In genomic region chr21:34046917-34047316, GRCh38 we compare ENCODE assay signal across 18 cellular contexts. TPM values are rescaled to one million over a fixed set of nuclear protein-coding genes. Genes with fewer than 3 reads are reported as not detected.
A peak's percentile ranks its signal among the peaks of the same experiment; 100 is the strongest.
DNase-seq lines count a peak whose midpoint lies in the region; ATAC-seq, FAIRE-seq and TF ChIP-seq lines count a peak whose summit lies in the region.
"Had no signal": no experiment of that assay in that cellular context is flagged by ENCODE, and none has a peak within 500 bp of the region (broad histone marks: within the 10 kb centered on the region; RNA-seq: fewer than 3 reads in every experiment).

No MANE protein-coding gene starts in this region.

- H4K20me1 ChIP-seq in OCI-LY3 (ENCODE audit: insufficient read depth, low read length): no peaks in the 10 kb centered on the region

- H3K27ac ChIP-seq in CD4-positive, CD25-positive, alpha-beta regulatory T cell (ENCODE audit: insufficient read depth, low read length, poor library complexity, severe bottlenecking): no peak overlapping the region
- H3K27ac ChIP-seq in OCI-LY3 (ENCODE audit: low read length): no peak overlapping the region
- no peak overlapping the region for H3K27ac ChIP-seq in pancreas
- H3K27ac ChIP-seq: lower lobe of right lung, Peyer's patch, stomach, WERI-Rb-1 had no signal

- peak overlapping the region; percentile 26 for H3K4me2 ChIP-seq in OCI-LY3 (ENCODE audit: low read length)

- peak overlapping the region; percentile 77; the same call in 1 of the 2 replicates for H2AFZ ChIP-seq in OCI-LY3 (ENCODE audit: low read depth, low read length)

- H3K4me3 ChIP-seq in CD4-positive, CD25-positive, alpha-beta regulatory T cell (ENCODE audit: low read depth, low read length): peak overlapping the region; percentile 77
- H3K4me3 ChIP-seq in OCI-LY3 (ENCODE audit: low read length) (no peak overlapping the region), pancreas (no peak overlapping the region)
- H3K4me3 ChIP-seq: lower lobe of right lung, Peyer's patch, stomach had no signal

- peaks cover 3% of the 10 kb centered on the region for H3K4me1 ChIP-seq in CD4-positive, CD25-positive, alpha-beta regulatory T cell (ENCODE audit: control insufficient read depth, insufficient read depth, low read length, poor library complexity, severe bottlenecking)
- H3K4me1 ChIP-seq in OCI-LY3 (ENCODE audit: low read length) (peaks cover 6% of the 10 kb centered on the region), pancreas (no peaks in the 10 kb centered on the region)
- H3K4me1 ChIP-seq: lower lobe of right lung, Peyer's patch, stomach had no signal

- peak in 2 of 3 donors; percentile 9 to 20 for DNase-seq in CD4-positive, CD25-positive, alpha-beta regulatory T cell
- DNase-seq in GM13977 (ENCODE audit: low spot score) (peak; percentile 57), DMS114 treated with DMSO at 0.1 percent for 48 hours (lab: John Stamatoyannopoulos, UW; ENCODE audit: unreplicated experiment) (no peak), pancreas (no peak)
- DNase-seq: lower lobe of right lung; Peyer's patch; stimulated activated CD4-positive, alpha-beta T cell treated with anti-CD3 and anti-CD28 coated beads, Interleukin-12 subunit alpha, Interleukin-12 subunit beta, amount 100 ng/mL, for 4 hours; stomach; WERI-Rb-1 had no signal

- no peaks in the 10 kb centered on the region for H3K79me2 ChIP-seq in OCI-LY3 (ENCODE audit: low read length)

- FAIRE-seq in pancreas (lab: Jason Lieb, UNC): no peak

- intact Hi-C loops in pancreas (cut with DNase I): no loop called here

- H3K9ac ChIP-seq in OCI-LY3 (ENCODE audit: low read length): no peak overlapping the region

- H3K4me1 Mint-ChIP-seq in CD4-positive, CD25-positive, alpha-beta regulatory T cell: peaks cover 4 to 16% (median 10%) of the 10 kb centered on the region in 4 donors
- H3K4me1 Mint-ChIP-seq: brain, nephron had no signal

- peaks cover 8% of the 10 kb centered on the region for H3K27me3 Mint-ChIP-seq in CD4-positive, CD25-positive, alpha-beta regulatory T cell
- H3K27me3 Mint-ChIP-seq: activated naive CD4-positive, alpha-beta T cell treated with anti-CD3 and anti-CD28 coated beads, Interleukin-2, amount 50 U/mL, for 24 hours had no signal

- H3K36me3 ChIP-seq in CD4-positive, CD25-positive, alpha-beta regulatory T cell (ENCODE audit: control insufficient read depth, insufficient read depth, low read length): no peaks in the 10 kb centered on the region
- H3K36me3 ChIP-seq in OCI-LY3 (replicated peaks; ENCODE audit: low read depth, low read length) (no peaks in the 10 kb centered on the region), pancreas (no peaks in the 10 kb centered on the region)
- H3K36me3 ChIP-seq: lower lobe of right lung, Peyer's patch, stomach, WERI-Rb-1 had no signal

- peak overlapping the region in 1 of 3 donors; percentile 80 for H3K27ac Mint-ChIP-seq in CD4-positive, CD25-positive, alpha-beta regulatory T cell
- H3K27ac Mint-ChIP-seq: activated naive CD4-positive, alpha-beta T cell treated with anti-CD3 and anti-CD28 coated beads, Interleukin-2, amount 50 U/mL, for 24 hours; brain; dendritic cell treated with granulocyte-macrophage colony-stimulating factor and Interleukin-4, amounts not matched to agents 40 ng/mL and 50 ng/mL, for 4 days; nephron had no signal

- TF ChIP-seq CTCF in GM13977 (IDR thresholded peaks at IDR 0.05; ENCODE audit: extremely low read depth, insufficient read depth, missing control alignments) (no peak), OCI-LY3 (IDR thresholded peaks at IDR 0.05; ENCODE audit: low read depth, low read length) (no peak), pancreas (IDR thresholded peaks at IDR 0.05) (no peak)

- H3K27me3 ChIP-seq in CD4-positive, CD25-positive, alpha-beta regulatory T cell (ENCODE audit: control insufficient read depth, insufficient read depth, low read length): no peaks in the 10 kb centered on the region
- H3K27me3 ChIP-seq in OCI-LY3 (ENCODE audit: low read depth, low read length) (no peaks in the 10 kb centered on the region), pancreas (no peaks in the 10 kb centered on the region)
- H3K27me3 ChIP-seq: Peyer's patch, stomach had no signal

- in situ Hi-C loops in GM13977 (cut with MboI; ENCODE audit: low pct_unique_long_range_greater_than_20kb, low sequenced_read_pairs, unreplicated experiment): no loop called here

- no peaks in the 10 kb centered on the region for H3K36me3 Mint-ChIP-seq in CD4-positive, CD25-positive, alpha-beta regulatory T cell
- H3K36me3 Mint-ChIP-seq: activated naive CD4-positive, alpha-beta T cell treated with anti-CD3 and anti-CD28 coated beads, Interleukin-2, amount 50 U/mL, for 24 hours; brain had no signal

- H3K9me3 Mint-ChIP-seq in CD4-positive, CD25-positive, alpha-beta regulatory T cell: no peaks in the 10 kb centered on the region
- H3K9me3 Mint-ChIP-seq: activated naive CD4-positive, alpha-beta T cell treated with anti-CD3 and anti-CD28 coated beads, Interleukin-2, amount 50 U/mL, for 24 hours; dendritic cell treated with granulocyte-macrophage colony-stimulating factor and Interleukin-4, amounts not matched to agents 40 ng/mL and 50 ng/mL, for 4 days had no signal

- H3K9me3 ChIP-seq in CD4-positive, CD25-positive, alpha-beta regulatory T cell (ENCODE audit: control insufficient read depth in 2 of 2, low read length in 2 of 2): no peaks in the 10 kb centered on the region
- H3K9me3 ChIP-seq in OCI-LY3 (ENCODE audit: insufficient read depth, low read length) (no peaks in the 10 kb centered on the region), pancreas (no peaks in the 10 kb centered on the region)
- H3K9me3 ChIP-seq: lower lobe of right lung, Peyer's patch, stomach had no signal

- 76 to 85% methylated on average over 6 of the region's 6 CpGs for WGBS in pancreas, 2 donors

- ATAC-seq in CD4-positive, CD25-positive, alpha-beta regulatory T cell (ENCODE audit: low read depth in 2 of 2): no peak
- ATAC-seq in GM21576 (IDR thresholded peaks at IDR 0.05; ENCODE audit: unreplicated experiment) (peak; percentile 68), HG02623 (IDR thresholded peaks at IDR 0.05; ENCODE audit: unreplicated experiment) (no peak), GM18502 (IDR thresholded peaks at IDR 0.05; ENCODE audit: poor library complexity, unreplicated experiment) (no peak), pancreas (no peak)
- ATAC-seq: esophagus mucosa, lower lobe of right lung had no signal

- H3K4me3 Mint-ChIP-seq in CD4-positive, CD25-positive, alpha-beta regulatory T cell: peak overlapping the region; percentile 13 to 80 (median 63)
- H3K4me3 Mint-ChIP-seq: activated naive CD4-positive, alpha-beta T cell treated with anti-CD3 and anti-CD28 coated beads, Interleukin-2, amount 50 U/mL, for 24 hours; brain; dendritic cell treated with granulocyte-macrophage colony-stimulating factor and Interleukin-4, amounts not matched to agents 40 ng/mL and 50 ng/mL, for 4 days; nephron had no signal

RNA-seq across cellular contexts. Expression of gene MRPS6, which starts 26.5 kb away (rescaled TPM):
- total RNA-seq in CD4-positive, CD25-positive, alpha-beta regulatory T cell: 34.9 TPM
- polyA plus RNA-seq in CD4-positive, CD25-positive, alpha-beta regulatory T cell: 100 to 1,000 TPM; 160 to 203 (median 187) TPM
- total RNA-seq in pancreas: 10 to 100 TPM in 5 of 6 donors, 1 to 10 TPM in 1; 9.9 to 14.5 (median 12.3) TPM
- polyA plus RNA-seq in pancreas: 10 to 100 TPM; 16.9 to 18.5 TPM

RNA-seq across cellular contexts. Expression of gene SLC5A3, which starts 26.5 kb away (rescaled TPM):
- total RNA-seq in CD4-positive, CD25-positive, alpha-beta regulatory T cell: 13.7 TPM
- polyA plus RNA-seq in CD4-positive, CD25-positive, alpha-beta regulatory T cell: 1 to 10 TPM; 1.0 to 2.4 (median 1.9) TPM
- 1 to 10 TPM; 2.2 to 5.9 (median 3.0) TPM for total RNA-seq in pancreas
- 1 to 10 TPM in 1 of 2 donors, under 1 TPM in 1; 0.49 to 1.0 TPM for polyA plus RNA-seq in pancreas

Comparison
In these comparisons a context has a peak if more than half of its experiments do, and no peak if none do; other contexts are left out.
1. DNase-seq: peak in CD4-positive, CD25-positive, alpha-beta regulatory T cell (2 of 3) and GM13977 (single experiment); none in DMS114 treated with DMSO at 0.1 percent for 48 hours (single experiment) and pancreas (0 of 6).